8 cellular contexts compared by ENCODE assay signal in the genomic region with DNA sequence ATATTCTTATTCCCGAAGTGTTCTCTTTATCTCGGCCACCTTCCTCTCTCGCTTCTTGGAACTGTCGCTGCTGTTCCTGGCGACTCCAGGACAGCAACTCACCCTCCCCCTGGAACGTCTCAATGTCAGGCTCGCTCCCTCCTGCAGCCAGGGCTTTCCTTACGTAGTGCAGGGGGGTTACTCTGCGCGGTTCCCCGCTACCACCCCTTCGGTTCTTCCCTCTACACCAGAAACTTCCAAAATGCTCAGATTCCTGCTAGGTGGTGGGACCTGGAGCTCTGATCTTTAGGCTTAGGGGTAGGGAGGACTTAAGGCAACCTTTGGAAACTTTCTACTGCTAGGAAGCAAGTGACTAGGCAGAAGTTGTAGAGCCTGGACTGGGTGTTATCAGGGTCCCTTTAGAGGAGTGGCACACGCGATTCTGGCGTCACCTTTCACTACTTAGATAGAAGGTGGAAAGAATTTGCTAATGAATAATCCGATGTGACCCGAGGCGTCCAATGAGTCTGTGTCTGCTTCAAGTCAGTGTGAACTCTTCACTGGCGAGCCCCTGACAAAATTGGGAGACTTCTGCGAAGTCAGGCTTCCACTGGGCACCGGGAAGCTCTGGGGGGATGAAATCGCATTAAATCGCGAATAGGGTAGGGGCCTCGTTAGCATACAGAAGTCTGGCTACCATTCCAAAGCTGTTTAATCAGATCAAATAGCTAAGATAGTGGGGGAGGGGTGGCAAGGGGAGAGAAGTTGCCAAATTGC. TPM values are rescaled to one million over a fixed set of nuclear protein-coding genes. Genes with fewer than 3 reads are reported as not detected.
A peak's percentile ranks its signal among the peaks of the same experiment; 100 is the strongest.
DNase-seq lines count a peak whose midpoint lies in the region; ATAC-seq lines count a peak whose summit lies in the region.

No MANE protein-coding gene starts in this region.

- peak overlapping the region; percentile 61 for H3K27ac Mint-ChIP-seq in activated naive CD8-positive, alpha-beta T cell treated with anti-CD3 and anti-CD28 coated beads, Interleukin-2, amount 50 U/mL, for 24 hours

- H3K36me3 ChIP-seq in iPS-15b (ENCODE audit: control insufficient read depth, insufficient read depth, low read length) (no peaks in the 10 kb centered on the region), skeletal muscle tissue (ENCODE audit: control insufficient read depth in 3 of 3, insufficient read depth in 3 of 3, low read length in 3 of 3) (no peaks in the 10 kb centered on the region)

- peak overlapping the region; percentile 86 for H3K27ac ChIP-seq in skeletal muscle tissue (ENCODE audit: low read depth, low read length)

- H3K4me3 Mint-ChIP-seq in activated naive CD8-positive, alpha-beta T cell treated with anti-CD3 and anti-CD28 coated beads, Interleukin-2, amount 50 U/mL, for 24 hours = peak overlapping the region; percentile 83

- peaks cover 24% of the 10 kb centered on the region for H3K4me1 Mint-ChIP-seq in activated naive CD8-positive, alpha-beta T cell treated with anti-CD3 and anti-CD28 coated beads, Interleukin-2, amount 50 U/mL, for 24 hours

- peaks cover 61% of the 10 kb centered on the region for H3K27me3 Mint-ChIP-seq in activated naive CD8-positive, alpha-beta T cell treated with anti-CD3 and anti-CD28 coated beads, Interleukin-2, amount 50 U/mL, for 24 hours

- H3K4me3 ChIP-seq in Jurkat, Clone E6-1 (ENCODE audit: low read length) = peak overlapping the region; percentile 86
- H3K4me3 ChIP-seq in iPS-15b (ENCODE audit: low read depth, low read length) = peak overlapping the region; percentile 77
- peak overlapping the region; percentile 88 to 89 (median 89) for H3K4me3 ChIP-seq in skeletal muscle tissue (ENCODE audit: low read length in 3 of 3)

- H3K4me1 ChIP-seq in iPS-15b (ENCODE audit: control insufficient read depth, insufficient read depth, low read length) (peaks cover 11% of the 10 kb centered on the region), skeletal muscle tissue (ENCODE audit: control insufficient read depth in 3 of 3, insufficient read depth in 3 of 3, low read length in 3 of 3) (peaks cover 17 to 50% (median 38%) of the 10 kb centered on the region in 3 donors)

- H3K27me3 ChIP-seq in iPS-15b (ENCODE audit: control insufficient read depth, insufficient read depth, low read length) (peaks cover 78% of the 10 kb centered on the region), skeletal muscle tissue (ENCODE audit: control insufficient read depth in 3 of 3, insufficient read depth in 3 of 3, low read length in 3 of 3) (no peaks in the 10 kb centered on the region)

- H3K9me3 Mint-ChIP-seq in activated naive CD8-positive, alpha-beta T cell treated with anti-CD3 and anti-CD28 coated beads, Interleukin-2, amount 50 U/mL, for 24 hours = no peaks in the 10 kb centered on the region

- H3K9ac ChIP-seq in iPS-15b (ENCODE audit: low read depth, low read length) = no peak overlapping the region
- H3K9ac ChIP-seq in skeletal muscle tissue (ENCODE audit: low read depth in 1 of 3, low read length in 3 of 3) = peak overlapping the region; percentile 85 to 98 (median 88)

- no peaks in the 10 kb centered on the region for H3K9me3 ChIP-seq in iPS-15b (ENCODE audit: control insufficient read depth, insufficient read depth, low read length)
- no peaks in the 10 kb centered on the region for H3K9me3 ChIP-seq in skeletal muscle tissue (ENCODE audit: control insufficient read depth in 3 of 3, low read length in 3 of 3)

- no peak for ATAC-seq in activated naive CD8-positive, alpha-beta T cell treated with anti-CD3 and anti-CD28 coated beads, Interleukin-2, amount 50 U/mL, for 24 hours

- no peaks in the 10 kb centered on the region for H3K36me3 Mint-ChIP-seq in activated naive CD8-positive, alpha-beta T cell treated with anti-CD3 and anti-CD28 coated beads, Interleukin-2, amount 50 U/mL, for 24 hours (ENCODE audit: low read depth)

- DNase-seq in C1 segment of cervical spinal cord (lab: John Stamatoyannopoulos, UW) (peak in 9 of 14 donors; percentile 14 to 69 (median 39)), ureter (ENCODE audit: low spot score) (no peak), NCI-H1930 (lab: John Stamatoyannopoulos, UW) (no peak), HCEC 1CT (no peak)
- DNase-seq in Jurkat, Clone E6-1 (ENCODE audit: low read depth, low spot score) = no peak
- peak; percentile 9 for DNase-seq in activated naive CD8-positive, alpha-beta T cell treated with anti-CD3 and anti-CD28 coated beads, Interleukin-2, amount 50 U/mL, for 24 hours

RNA-seq across cellular contexts. Expression of gene DPF3, which starts 0.9 kb away (rescaled TPM):
- 6.5 TPM for polyA plus RNA-seq in Jurkat, Clone E6-1 (2012; ENCODE audit: insufficient read depth, insufficient read length)
- total RNA-seq in skeletal muscle tissue (1.6 TPM), ureter (2.0 TPM)

RNA-seq across cellular contexts. Expression of gene DCAF4, which starts 31.5 kb away (rescaled TPM):
- 28.7 TPM for polyA plus RNA-seq in Jurkat, Clone E6-1 (2012; ENCODE audit: insufficient read depth, insufficient read length)
- total RNA-seq in skeletal muscle tissue (11.5 TPM), ureter (26.0 TPM)

Comparison
In these comparisons a context has a peak if more than half of its experiments do, and no peak if none do; other contexts are left out.
1. DNase-seq: peak in C1 segment of cervical spinal cord (9 of 14) and activated naive CD8-positive, alpha-beta T cell treated with anti-CD3 and anti-CD28 coated beads, Interleukin-2, amount 50 U/mL, for 24 hours (single experiment); none in Jurkat, Clone E6-1 (single experiment), ureter (single experiment), NCI-H1930 (0 of 2) and HCEC 1CT (single experiment).
2. Peak in every context shown above with its lines, with median percentiles within 50 percentile points of each other: H3K4me3 ChIP-seq.